ENCODE assay signal across 1 cellular context in the genomic region with DNA sequence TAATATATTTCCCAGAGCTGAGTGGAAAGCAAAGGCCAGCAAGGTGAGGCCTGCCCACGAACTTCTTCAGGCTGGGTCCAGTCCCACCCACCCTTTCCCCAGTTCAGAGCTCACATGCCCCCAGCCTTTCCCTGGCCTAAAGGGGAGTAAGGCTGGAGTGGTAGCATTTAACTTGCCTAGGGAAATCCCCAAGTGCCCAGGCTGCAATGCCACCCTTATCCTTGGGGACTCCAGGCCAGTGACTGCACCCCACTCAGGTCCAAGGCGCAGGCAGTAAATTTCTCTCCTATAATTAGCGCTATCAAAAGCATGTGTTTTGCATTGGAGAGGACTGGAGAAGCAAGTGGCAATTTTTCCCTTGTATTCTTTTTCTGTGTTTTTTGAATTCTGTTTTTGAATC.
TF ChIP-seq lines count a peak whose summit lies in the region.

No MANE protein-coding gene starts in this region.

TF ChIP-seq in H1, 55 proteins besides CTCF, POLR2A, EP300 and RAD21:
- TF ChIP-seq SUZ12 (IDR thresholded peaks at IDR 0.05; ENCODE audit: low read length) (peak; percentile 68; the same call in 1 of the 2 replicates), CTBP2 (IDR thresholded peaks at IDR 0.05; ENCODE audit: borderline replicate concordance, insufficient read depth, insufficient read length, low read length) (peak; percentile 2), EZH2 (IDR thresholded peaks at IDR 0.05; ENCODE audit: low read depth, low read length, severe bottlenecking) (peak; percentile 10), RNF2 (IDR thresholded peaks at IDR 0.05; ENCODE audit: borderline replicate concordance, low read depth, low read length, missing control alignments, poor library complexity, severe bottlenecking) (peak; percentile 95), CBX8 (IDR thresholded peaks at IDR 0.05; ENCODE audit: borderline replicate concordance, low read depth, low read length) (peak; percentile 55), JUN (IDR thresholded peaks at IDR 0.05; ENCODE audit: low read depth, low read length) (no peak)
